12 cellular contexts compared by ENCODE assay signal in the genomic region with DNA sequence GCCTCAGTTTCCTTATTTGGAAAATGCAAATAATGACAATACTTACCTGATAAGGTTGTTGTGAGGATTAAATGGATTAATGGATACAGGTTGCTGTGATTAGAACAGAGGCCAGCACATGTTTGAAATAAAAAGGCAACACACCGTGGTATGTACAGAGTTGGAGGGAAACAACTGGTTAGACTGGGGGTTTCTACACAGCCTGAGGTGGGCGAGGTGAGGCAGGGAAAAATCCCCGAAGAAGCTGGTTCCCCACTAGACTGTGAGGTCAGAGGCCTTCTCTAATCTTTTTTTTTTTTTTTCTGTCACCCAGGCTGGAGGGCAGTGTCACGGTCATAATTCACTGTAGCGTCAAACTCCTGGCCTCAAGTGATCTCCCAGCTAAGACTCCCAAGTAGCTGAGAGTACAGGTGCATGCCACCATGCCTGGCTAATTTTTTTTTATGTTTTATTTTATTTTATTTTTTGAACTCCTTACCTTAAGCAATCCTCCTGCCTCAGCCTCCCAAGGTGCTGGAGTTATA. TPM values are rescaled to one million over a fixed set of nuclear protein-coding genes. Genes with fewer than 3 reads are reported as not detected.
DNase-seq lines count a peak whose midpoint lies in the region; ATAC-seq, FAIRE-seq and TF ChIP-seq lines count a peak whose summit lies in the region.
"Had no signal": no experiment of that assay in that cellular context is flagged by ENCODE, and none has a peak within 500 bp of the region (broad histone marks: within the 10 kb centered on the region; RNA-seq: fewer than 3 reads in every experiment).

No MANE protein-coding gene starts in this region.

- intact Hi-C loops in GM12878 (cut with micrococcal nuclease; ENCODE audit: unreplicated experiment): loop anchor here (10.0 kb wide), 1 partner anchor 308 kb away; no protein-coding TSS in a partner anchor

- peak overlapping the region; percentile 93 for H3K4me3 Mint-ChIP-seq in activated T-cell treated with anti-CD3 and anti-CD28 coated beads, Interleukin-2, amount 50 U/mL, for 24 hours

- RAD21 ChIA-PET in GM12878 (lab: Charles Lee; ENCODE audit: unreplicated experiment): interaction anchor here (1.0 kb wide), 1 partner anchor 334 kb away, joined by 3 read pairs; a partner anchor contains a TSS

- H3K27me3 ChIP-seq in OCI-LY1 (ENCODE audit: insufficient read depth, low read length): no peaks in the 10 kb centered on the region
- H3K27me3 ChIP-seq in GM12878 (replicated peaks in 1 of 2; ENCODE audit: control insufficient read depth in 2 of 2, insufficient read depth in 2 of 2, low read length in 1 of 2): no peaks in the 10 kb centered on the region
- no peaks in the 10 kb centered on the region for H3K27me3 ChIP-seq in smooth muscle cell (ENCODE audit: low read depth)
- H3K27me3 ChIP-seq: heart left ventricle had no signal

- TF ChIP-seq POLR2A in GM12878 (IDR thresholded peaks at IDR 0.05; ENCODE audit: low read depth, low read length): no peak

- in situ Hi-C loops in GM12878 (cut with MboI) (no loop called here), KBM-7 (cut with MboI; ENCODE audit: low pct_unique_long_range_greater_than_20kb, low sequenced_read_pairs) (no loop called here)

- ATAC-seq in GM12878 (no peak), GM18502 (IDR thresholded peaks at IDR 0.05; ENCODE audit: poor library complexity, unreplicated experiment) (no peak)

- no peak for TF ChIP-seq CTCF in OCI-LY1 (IDR thresholded peaks at IDR 0.05; ENCODE audit: low read length)
- no peak for TF ChIP-seq CTCF in GM12878 (IDR thresholded peaks at IDR 0.05 in 2 of 3, conservative IDR thresholded peaks at IDR 0.05 in 1 of 3; ENCODE audit: control insufficient read depth in 2 of 3, extremely low read depth in 1 of 3, insufficient read depth in 1 of 3, low read depth in 3 of 3, low read length in 3 of 3)
- no peak for TF ChIP-seq CTCF in smooth muscle cell (IDR thresholded peaks at IDR 0.05; ENCODE audit: borderline replicate concordance, insufficient read depth, poor library complexity, severe bottlenecking)

- H3F3A ChIP-seq in OCI-LY1 (ENCODE audit: insufficient read depth, low read length) (no peaks in the 10 kb centered on the region), smooth muscle cell (ENCODE audit: low read depth) (no peaks in the 10 kb centered on the region)

- H3K79me2 ChIP-seq in OCI-LY1 (ENCODE audit: insufficient read depth, low read length): peaks cover 21% of the 10 kb centered on the region
- peaks cover 24% of the 10 kb centered on the region for H3K79me2 ChIP-seq in GM12878 (ENCODE audit: control insufficient read depth, insufficient read depth, low read length)
- H3K79me2 ChIP-seq in smooth muscle cell (ENCODE audit: low read depth): peaks cover 34% of the 10 kb centered on the region

- SMC1A ChIA-PET in GM12878 (lab: Charles Lee; ENCODE audit: uncharacterized antibody, unreplicated experiment): interaction anchor here (1.0 kb wide), 2 partner anchors 9 to 10 kb away, joined by 3 to 5 read pairs; no protein-coding TSS in a partner anchor

- BruUV-seq in GM12878 (replicated peaks; lab: Mats Ljungman, UMichigan): no TSS peak

- peaks cover 42% of the 10 kb centered on the region for H3K4me1 Mint-ChIP-seq in activated T-cell treated with anti-CD3 and anti-CD28 coated beads, Interleukin-2, amount 50 U/mL, for 24 hours (ENCODE audit: low read depth)

- CTCF ChIA-PET in GM12878 (lab: Yijun Ruan, JAX): interaction anchor here (1.6 to 3.3 kb wide), 4 partner anchors 12 to 334 kb away, joined by 4 to 32 read pairs (median 6); a partner anchor contains a TSS

- H3K27ac ChIP-seq in OCI-LY1 (ENCODE audit: low read depth, low read length, poor library complexity, severe bottlenecking) (no peak overlapping the region), GM12878 (ENCODE audit: control insufficient read depth, insufficient read depth) (no peak overlapping the region), smooth muscle cell (ENCODE audit: low read depth) (no peak overlapping the region)

- H4K20me1 ChIP-seq in OCI-LY1 (ENCODE audit: insufficient read depth, low read length): no peaks in the 10 kb centered on the region
- no peaks in the 10 kb centered on the region for H4K20me1 ChIP-seq in GM12878 (ENCODE audit: control insufficient read depth, insufficient read depth)
- H4K20me1 ChIP-seq in smooth muscle cell (ENCODE audit: low read depth): peaks cover 33% of the 10 kb centered on the region

- H3K9me3 Mint-ChIP-seq in activated T-cell treated with anti-CD3 and anti-CD28 coated beads, Interleukin-2, amount 50 U/mL, for 24 hours: no peaks in the 10 kb centered on the region

- H3K4me1 ChIP-seq in OCI-LY1 (ENCODE audit: insufficient read depth, low read length, severe bottlenecking) (peaks cover 35% of the 10 kb centered on the region), GM12878 (ENCODE audit: control insufficient read depth, insufficient read depth, low read length) (peaks cover 13% of the 10 kb centered on the region; the same call in 1 of the 2 replicates), smooth muscle cell (ENCODE audit: low read depth) (peaks cover 5% of the 10 kb centered on the region)

- FAIRE-seq in GM12878 (lab: Jason Lieb, UNC): no peak

- H3K27ac Mint-ChIP-seq in activated T-cell treated with anti-CD3 and anti-CD28 coated beads, Interleukin-2, amount 50 U/mL, for 24 hours: peak overlapping the region; percentile 85

- POLR2A ChIA-PET in GM12878 (lab: Charles Lee): no interaction called here

- H2AFZ ChIP-seq in OCI-LY1 (ENCODE audit: low read length) (no peak overlapping the region), GM12878 (ENCODE audit: control insufficient read depth, low read depth, low read length) (no peak overlapping the region), smooth muscle cell (ENCODE audit: low read depth) (peak overlapping the region; percentile 95)

- no peak for TF ChIP-seq RAD21 in GM12878 (IDR thresholded peaks at IDR 0.05; ENCODE audit: insufficient read depth, low read depth, low read length)

- DNase-seq in activated T-cell treated with anti-CD3 and anti-CD28 coated beads, Interleukin-2, amount 50 U/mL, for 24 hours: no peak
- no peak for DNase-seq in activated T-cell treated with anti-CD3 and anti-CD28 coated beads, Interleukin-2, amount 50 U/mL, for 48 hours
- DNase-seq in GM12878 (ENCODE audit: low read depth, low spot score): no peak
- no peak for DNase-seq in smooth muscle cell (lab: John Stamatoyannopoulos, UW; ENCODE audit: unreplicated experiment)
- DNase-seq in KBM-7: no peak
- no peak for DNase-seq in HuH-7 (ENCODE audit: low spot score)
- DNase-seq: heart left ventricle; NCI-H187 treated with DMSO at 0.1 percent for 48 hours; NK-92 treated with Interleukin-12 subunit alpha and Interleukin-12 subunit beta, amount 100 ng/mL, for 24 hours; occipital lobe had no signal

- no peak for TF ChIP-seq EP300 in GM12878 (IDR thresholded peaks at IDR 0.05; ENCODE audit: borderline replicate concordance in 1 of 2, control insufficient read depth in 1 of 2, low read depth in 2 of 2, low read length in 2 of 2)

- 42% methylated on average over 5 of the region's 5 CpGs for WGBS in GM12878 (ENCODE audit: insufficient coverage, insufficient replicate concordance, low lambda C conversion rate, missing lambda C conversion rate)
- WGBS in smooth muscle cell (ENCODE audit: low lambda C conversion rate): 97% methylated on average over 5 of the region's 5 CpGs

- H3K9me2 ChIP-seq in OCI-LY1 (ENCODE audit: low read depth, low read length): no peaks in the 10 kb centered on the region

- H3K36me3 ChIP-seq in OCI-LY1 (ENCODE audit: insufficient read depth, low read length) (peaks cover 21% of the 10 kb centered on the region), GM12878 (ENCODE audit: control insufficient read depth in 2 of 2, insufficient read depth in 2 of 2, low read length in 1 of 2) (no peaks in the 10 kb centered on the region; a peak in 1 of 4 replicates), smooth muscle cell (ENCODE audit: low read depth) (no peaks in the 10 kb centered on the region)

- H3K27me3 Mint-ChIP-seq in activated T-cell treated with anti-CD3 and anti-CD28 coated beads, Interleukin-2, amount 50 U/mL, for 24 hours: no peaks in the 10 kb centered on the region

- H3K9me3 ChIP-seq in OCI-LY1 (ENCODE audit: low read length) (no peaks in the 10 kb centered on the region), GM12878 (replicated peaks; ENCODE audit: control insufficient read depth, insufficient read depth, low read length) (no peaks in the 10 kb centered on the region), smooth muscle cell (replicated peaks; ENCODE audit: low read depth) (no peaks in the 10 kb centered on the region)
- H3K9me3 ChIP-seq: heart left ventricle had no signal

- peak overlapping the region; percentile 63 for H3K4me3 ChIP-seq in OCI-LY1 (ENCODE audit: low read depth, low read length, poor library complexity, severe bottlenecking)
- H3K4me3 ChIP-seq in GM12878: 0 out of 2 replicates have a peak overlapping the region, but pooled peaks have one; percentile 86
- no peak overlapping the region for H3K4me3 ChIP-seq in smooth muscle cell

- H3K36me3 Mint-ChIP-seq in activated T-cell treated with anti-CD3 and anti-CD28 coated beads, Interleukin-2, amount 50 U/mL, for 24 hours (ENCODE audit: low read depth): peaks cover 29% of the 10 kb centered on the region

- H3K9ac ChIP-seq in OCI-LY1 (ENCODE audit: low read length): peak overlapping the region; percentile 59; the same call in 1 of the 2 replicates
- H3K9ac ChIP-seq in GM12878 (ENCODE audit: control insufficient read depth, insufficient read depth, low read length): no peak overlapping the region
- H3K9ac ChIP-seq in smooth muscle cell (ENCODE audit: low read depth): no peak overlapping the region

- H3K4me2 ChIP-seq in OCI-LY1 (ENCODE audit: low read length) (peak overlapping the region; percentile 84), GM12878 (ENCODE audit: control insufficient read depth, insufficient read depth) (peak overlapping the region; percentile 94), smooth muscle cell (peak overlapping the region; percentile 100)

RNA-seq across cellular contexts. Expression of a gene that starts 1.2 kb away (rescaled TPM):
- total RNA-seq in GM12878 (2013; cell fraction: nucleolus; rRNA removed): 11.1 and 16.6 TPM in 2 replicates
- 9.2 and 11.3 TPM in 2 replicates for total RNA-seq in GM12878 (2014; rRNA removed)
- total RNA-seq in GM12878 (2014; rRNA removed; fragmentation: Illumina TruSeq; extraction: Trizol): 9.9 and 10.1 TPM in 2 replicates
- 10.9 and 11.9 TPM in 2 replicates for total RNA-seq in GM12878 (2021)
- 6.7 TPM for polyA plus RNA-seq in GM12878 (2011; ENCODE audit: low read depth)
- polyA plus RNA-seq in GM12878 (2011; rRNA removed): 15.5 and 19.7 TPM in 2 replicates
- polyA plus RNA-seq in GM12878 (2011; cell fraction: cytosol; rRNA removed): 6.0 and 6.5 TPM in 2 replicates
- 7.3 and 8.5 TPM in 2 replicates for polyA plus RNA-seq in GM12878 (2011; cell fraction: nucleus; rRNA removed)
- 7.1 and 8.6 TPM in 2 replicates for polyA plus RNA-seq in GM12878 (2012)
- 10.9 and 11.7 TPM in 2 replicates for polyA plus RNA-seq in GM12878 (2014; fragmentation: Illumina TruSeq; extraction: Trizol)
- 1 to 10 TPM; 4.2 to 5.3 TPM for polyA plus RNA-seq in GM12878 (2014; fragmentation: Nextera tagmentation; extraction: Ambion mirVana)
- polyA plus RNA-seq in GM12878 (2014; rRNA removed): 12.3 and 12.6 TPM in 2 replicates
- polyA plus RNA-seq in GM12878 (2016; fragmentation: Nextera tagmentation; extraction: Ambion mirVana): 10 to 100 TPM; 11.7 to 12.7 TPM
- 6.7 and 11.5 TPM in 2 replicates for polyA minus RNA-seq in GM12878 (2011; rRNA and poly(A)+ RNA removed)
- polyA minus RNA-seq in GM12878 (2011; cell fraction: cytosol; rRNA and poly(A)+ RNA removed): 2.1 and 5.2 TPM in 2 replicates
- polyA minus RNA-seq in GM12878 (2011; cell fraction: nucleus; rRNA and poly(A)+ RNA removed): 2.3 and 3.8 TPM in 2 replicates
- total RNA-seq in smooth muscle cell: 18.0 and 18.3 TPM in 2 replicates
- 17.5 and 23.0 TPM in 2 replicates for polyA plus RNA-seq in smooth muscle cell
